16 cellular contexts compared by ENCODE assay signal in the genomic region with DNA sequence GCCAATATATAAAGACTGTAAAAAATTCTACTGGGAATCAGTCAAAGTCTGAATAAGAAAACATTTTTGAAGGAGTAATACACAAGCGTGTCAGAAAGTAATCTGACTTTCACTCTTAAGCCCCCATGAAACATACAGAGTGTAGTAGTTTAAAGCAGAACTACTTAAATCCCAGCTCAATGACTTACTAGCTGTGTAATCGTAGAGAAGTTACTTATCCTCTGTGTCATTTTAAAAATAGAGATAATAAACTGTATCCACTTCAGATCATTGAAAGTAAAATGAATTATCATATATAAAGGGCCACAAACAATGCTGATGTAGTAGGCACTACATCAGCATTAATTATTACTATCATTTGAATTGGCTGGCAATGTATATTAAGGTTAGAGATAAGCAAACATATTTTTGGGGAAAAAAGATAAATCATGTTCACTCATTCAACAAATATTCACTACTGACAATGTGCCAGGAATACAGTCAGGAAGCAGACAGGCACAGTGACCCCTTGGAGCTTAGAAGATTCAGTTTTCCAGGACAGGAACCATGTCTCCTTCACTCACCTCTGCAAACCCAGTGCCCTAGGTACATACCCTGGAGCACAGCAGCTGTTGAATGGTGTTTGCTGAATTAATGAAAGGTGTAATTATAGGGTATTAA. TPM values are rescaled to one million over a fixed set of nuclear protein-coding genes. Genes with fewer than 3 reads are reported as not detected.
DNase-seq lines count a peak whose midpoint lies in the region; ATAC-seq and TF ChIP-seq lines count a peak whose summit lies in the region.
"Had no signal": no experiment of that assay in that cellular context is flagged by ENCODE, and none has a peak within 500 bp of the region (broad histone marks: within the 10 kb centered on the region; RNA-seq: fewer than 3 reads in every experiment).

No MANE protein-coding gene starts in this region.

- no peak for ATAC-seq in GM21423 (IDR thresholded peaks at IDR 0.05; ENCODE audit: unreplicated experiment)
- ATAC-seq in GM21526 (IDR thresholded peaks at IDR 0.05; ENCODE audit: low FRiP score, unreplicated experiment), result no peak
- ATAC-seq: activated naive CD8-positive, alpha-beta T cell treated with anti-CD3 and anti-CD28 coated beads, Interleukin-2, amount 50 U/mL, for 24 hours; psoas muscle; Right ventricle myocardium inferior had no signal

- H3K4me3 Mint-ChIP-seq in brain (peak overlapping the region in 4 of 5 experiments; percentile 3 to 64 (median 12)), immature natural killer cell (no peak overlapping the region)
- no peak overlapping the region for H3K4me3 Mint-ChIP-seq in T-helper 2 cell treated with Interferon-gamma antibody and Interleukin-4, amounts not matched to agents 5 μg/mL and 100 μg/mL, for 36 hours
- H3K4me3 Mint-ChIP-seq: activated naive CD8-positive, alpha-beta T cell treated with anti-CD3 and anti-CD28 coated beads, Interleukin-2, amount 50 U/mL, for 24 hours had no signal

- no peak for TF ChIP-seq CTCF in brain (conservative IDR thresholded peaks at IDR 0.05)

- H3K27ac Mint-ChIP-seq in brain, result peak overlapping the region in 3 of 5 experiments; percentile 40 to 89 (median 68)
- H3K27ac Mint-ChIP-seq in immature natural killer cell, result peak overlapping the region; percentile 4 to 68 (median 31)
- H3K27ac Mint-ChIP-seq in T-helper 2 cell treated with Interferon-gamma antibody and Interleukin-4, amounts not matched to agents 5 μg/mL and 100 μg/mL, for 36 hours, result no peak overlapping the region
- H3K27ac Mint-ChIP-seq: activated naive CD8-positive, alpha-beta T cell treated with anti-CD3 and anti-CD28 coated beads, Interleukin-2, amount 50 U/mL, for 24 hours had no signal

- H3K4me1 Mint-ChIP-seq in brain (peaks cover 81% of the 10 kb centered on the region), immature natural killer cell (peaks cover 56 to 82% of the 10 kb centered on the region in 2 donors)
- peaks cover 28% of the 10 kb centered on the region for H3K4me1 Mint-ChIP-seq in T-helper 2 cell treated with Interferon-gamma antibody and Interleukin-4, amounts not matched to agents 5 μg/mL and 100 μg/mL, for 36 hours (ENCODE audit: low read depth)

- H3K9me3 Mint-ChIP-seq in brain (no peaks in the 10 kb centered on the region), immature natural killer cell (no peaks in the 10 kb centered on the region)
- no peaks in the 10 kb centered on the region for H3K9me3 Mint-ChIP-seq in T-helper 2 cell treated with Interferon-gamma antibody and Interleukin-4, amounts not matched to agents 5 μg/mL and 100 μg/mL, for 36 hours
- H3K9me3 Mint-ChIP-seq: activated naive CD8-positive, alpha-beta T cell treated with anti-CD3 and anti-CD28 coated beads, Interleukin-2, amount 50 U/mL, for 24 hours had no signal

- H3K27me3 Mint-ChIP-seq in brain (no peaks in the 10 kb centered on the region), immature natural killer cell (ENCODE audit: low read depth in 3 of 3) (peaks cover 0 to 1% (median 1%) of the 10 kb centered on the region in 3 donors)
- no peaks in the 10 kb centered on the region for H3K27me3 Mint-ChIP-seq in T-helper 2 cell treated with Interferon-gamma antibody and Interleukin-4, amounts not matched to agents 5 μg/mL and 100 μg/mL, for 36 hours (ENCODE audit: low read depth)
- H3K27me3 Mint-ChIP-seq: activated naive CD8-positive, alpha-beta T cell treated with anti-CD3 and anti-CD28 coated beads, Interleukin-2, amount 50 U/mL, for 24 hours had no signal

- H3K36me3 Mint-ChIP-seq in brain (no peaks in the 10 kb centered on the region), immature natural killer cell (no peaks in the 10 kb centered on the region)
- peaks cover 3% of the 10 kb centered on the region for H3K36me3 Mint-ChIP-seq in T-helper 2 cell treated with Interferon-gamma antibody and Interleukin-4, amounts not matched to agents 5 μg/mL and 100 μg/mL, for 36 hours (ENCODE audit: low read depth)

- peak; percentile 25 for DNase-seq in AG08395 (ENCODE audit: low spot score)
- peak; percentile 85 for DNase-seq in M059J (ENCODE audit: low read depth)
- no peak for DNase-seq in immature natural killer cell
- DNase-seq in anterior cingulate cortex (lab: John Stamatoyannopoulos, UW), result no peak
- no peak for DNase-seq in T-helper 2 cell treated with Interferon-gamma antibody and Interleukin-4, amounts not matched to agents 5 μg/mL and 100 μg/mL, for 36 hours (ENCODE audit: low spot score)
- DNase-seq: activated naive CD8-positive, alpha-beta T cell treated with anti-CD3 and anti-CD28 coated beads, Interleukin-2, amount 50 U/mL, for 24 hours; DMS79; NCI-H1105; NCI-H524 treated with DMSO at 0.1 percent for 48 hours; psoas muscle; stimulated activated CD4-positive, alpha-beta T cell treated with anti-CD3 and anti-CD28 coated beads, Interleukin-1b, Interleukin-23, amount 100 ng/mL, for 48 hours; WERI-Rb-1 had no signal

RNA-seq across cellular contexts. Expression of a gene that starts 14.4 kb away (rescaled TPM):
- total RNA-seq in M059J (2014; rRNA removed; shearing (Covaris generic)), result 39.0 and 44.6 TPM in 2 replicates
- polyA plus RNA-seq in brain (ENCODE audit: insufficient read depth, low read depth, low replicate concordance) (60.7 TPM), immature natural killer cell (10 to 100 TPM; 14.3 to 25.6 (median 18.2) TPM)

RNA-seq across cellular contexts. Expression of a gene that starts 54.9 kb away (rescaled TPM):
- total RNA-seq in M059J (2014; rRNA removed; shearing (Covaris generic)), result 79.6 and 127 TPM in 2 replicates
- polyA plus RNA-seq in brain (ENCODE audit: insufficient read depth, low read depth, low replicate concordance), result 59.3 TPM
- 100 to 1,000 TPM; 113 to 167 (median 153) TPM for polyA plus RNA-seq in immature natural killer cell

Comparison
In these comparisons a context has a peak if more than half of its experiments do, and no peak if none do; other contexts are left out.
1. DNase-seq: peak in AG08395 (single experiment) and M059J (single experiment); none in immature natural killer cell (0 of 3), anterior cingulate cortex (0 of 58) and T-helper 2 cell treated with Interferon-gamma antibody and Interleukin-4, amounts not matched to agents 5 μg/mL and 100 μg/mL, for 36 hours (single experiment).
2. H3K4me3 Mint-ChIP-seq: peak in brain (4 of 5); none in immature natural killer cell (0 of 5) and T-helper 2 cell treated with Interferon-gamma antibody and Interleukin-4, amounts not matched to agents 5 μg/mL and 100 μg/mL, for 36 hours (single experiment).